Comparison of ENCODE assay signal across 1 cellular context in the genomic region with DNA sequence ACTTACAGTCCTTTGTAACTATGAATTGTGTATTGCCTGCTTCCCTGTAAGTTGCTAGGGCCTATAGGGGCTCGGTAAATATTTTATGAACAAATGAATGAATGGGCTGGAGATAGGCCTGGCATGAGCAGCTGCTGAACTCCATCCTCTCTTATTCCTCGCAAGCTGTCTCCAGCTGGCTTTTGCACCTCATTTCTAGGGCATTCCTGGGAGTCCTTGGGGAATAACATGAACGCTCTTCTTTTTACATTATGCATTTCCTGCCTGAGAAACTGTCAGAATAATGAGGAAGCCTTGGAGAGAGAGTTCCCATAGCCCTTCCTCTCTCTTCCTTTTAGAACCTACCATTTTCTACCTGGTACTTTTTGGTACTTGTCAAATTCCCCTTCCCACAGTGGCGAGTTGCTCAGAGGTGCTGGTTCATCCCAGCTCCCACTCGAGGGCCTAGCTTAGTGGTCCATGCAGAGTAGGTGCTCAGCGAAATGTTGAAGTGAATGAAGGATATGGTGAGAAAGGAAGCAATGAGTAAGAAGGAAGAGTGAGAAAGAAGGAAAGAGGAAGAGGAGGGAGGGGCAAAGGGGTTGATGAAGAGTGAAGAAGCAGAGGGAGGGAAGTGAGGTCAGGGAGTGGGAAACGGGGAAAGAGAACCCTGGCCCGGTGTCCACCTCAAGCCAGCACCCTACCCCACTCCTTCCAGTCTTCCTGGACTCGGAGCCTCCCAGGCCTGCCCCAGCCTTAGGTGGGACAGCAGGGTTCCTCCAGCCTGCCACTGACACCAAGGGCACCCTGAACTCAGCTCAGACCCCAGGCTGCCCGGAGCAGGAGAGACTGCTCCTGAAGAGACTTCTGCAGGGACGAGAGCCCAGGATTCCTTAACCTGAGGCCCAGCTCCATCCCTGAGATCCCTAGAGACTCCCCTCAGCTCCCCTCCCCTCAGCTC.
TF ChIP-seq lines count a peak whose summit lies in the region.

No MANE protein-coding gene starts in this region.

TF ChIP-seq in GM12878, 131 proteins besides CTCF, POLR2A, EP300 and RAD21 (continued from another document and continues in another):
- TF ChIP-seq, protein P1, sequence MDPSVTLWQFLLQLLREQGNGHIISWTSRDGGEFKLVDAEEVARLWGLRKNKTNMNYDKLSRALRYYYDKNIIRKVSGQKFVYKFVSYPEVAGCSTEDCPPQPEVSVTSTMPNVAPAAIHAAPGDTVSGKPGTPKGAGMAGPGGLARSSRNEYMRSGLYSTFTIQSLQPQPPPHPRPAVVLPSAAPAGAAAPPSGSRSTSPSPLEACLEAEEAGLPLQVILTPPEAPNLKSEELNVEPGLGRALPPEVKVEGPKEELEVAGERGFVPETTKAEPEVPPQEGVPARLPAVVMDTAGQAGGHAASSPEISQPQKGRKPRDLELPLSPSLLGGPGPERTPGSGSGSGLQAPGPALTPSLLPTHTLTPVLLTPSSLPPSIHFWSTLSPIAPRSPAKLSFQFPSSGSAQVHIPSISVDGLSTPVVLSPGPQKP (IDR thresholded peaks at IDR 0.05; ENCODE audit: low read depth, low read length) = no peak
- no peak for TF ChIP-seq SMAD5 (IDR thresholded peaks at IDR 0.05; ENCODE audit: low read depth)
- TF ChIP-seq, protein P2, sequence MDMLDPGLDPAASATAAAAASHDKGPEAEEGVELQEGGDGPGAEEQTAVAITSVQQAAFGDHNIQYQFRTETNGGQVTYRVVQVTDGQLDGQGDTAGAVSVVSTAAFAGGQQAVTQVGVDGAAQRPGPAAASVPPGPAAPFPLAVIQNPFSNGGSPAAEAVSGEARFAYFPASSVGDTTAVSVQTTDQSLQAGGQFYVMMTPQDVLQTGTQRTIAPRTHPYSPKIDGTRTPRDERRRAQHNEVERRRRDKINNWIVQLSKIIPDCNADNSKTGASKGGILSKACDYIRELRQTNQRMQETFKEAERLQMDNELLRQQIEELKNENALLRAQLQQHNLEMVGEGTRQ (IDR thresholded peaks at IDR 0.05; ENCODE audit: borderline replicate concordance, low read depth, low read length) = no peak
- TF ChIP-seq ATF2 (IDR thresholded peaks at IDR 0.05; ENCODE audit: low read length) = no peak
- no peak for TF ChIP-seq HCFC1 (IDR thresholded peaks at IDR 0.05; ENCODE audit: low read length)
- TF ChIP-seq BCL3 (IDR thresholded peaks at IDR 0.05; ENCODE audit: borderline replicate concordance, insufficient read depth, low read depth, low read length, poor library complexity, severe bottlenecking) = no peak
- TF ChIP-seq TAF1 (IDR thresholded peaks at IDR 0.05; ENCODE audit: borderline replicate concordance, low read depth, low read length) = no peak
- TF ChIP-seq MYC (IDR thresholded peaks at IDR 0.05; ENCODE audit: insufficient read depth, insufficient read length, insufficient replicate concordance, low read length, severe bottlenecking) = no peak
- peak; percentile 22 for TF ChIP-seq SPI1 (IDR thresholded peaks at IDR 0.05; ENCODE audit: borderline replicate concordance, insufficient read depth, low read depth, low read length)
- TF ChIP-seq, protein P3, sequence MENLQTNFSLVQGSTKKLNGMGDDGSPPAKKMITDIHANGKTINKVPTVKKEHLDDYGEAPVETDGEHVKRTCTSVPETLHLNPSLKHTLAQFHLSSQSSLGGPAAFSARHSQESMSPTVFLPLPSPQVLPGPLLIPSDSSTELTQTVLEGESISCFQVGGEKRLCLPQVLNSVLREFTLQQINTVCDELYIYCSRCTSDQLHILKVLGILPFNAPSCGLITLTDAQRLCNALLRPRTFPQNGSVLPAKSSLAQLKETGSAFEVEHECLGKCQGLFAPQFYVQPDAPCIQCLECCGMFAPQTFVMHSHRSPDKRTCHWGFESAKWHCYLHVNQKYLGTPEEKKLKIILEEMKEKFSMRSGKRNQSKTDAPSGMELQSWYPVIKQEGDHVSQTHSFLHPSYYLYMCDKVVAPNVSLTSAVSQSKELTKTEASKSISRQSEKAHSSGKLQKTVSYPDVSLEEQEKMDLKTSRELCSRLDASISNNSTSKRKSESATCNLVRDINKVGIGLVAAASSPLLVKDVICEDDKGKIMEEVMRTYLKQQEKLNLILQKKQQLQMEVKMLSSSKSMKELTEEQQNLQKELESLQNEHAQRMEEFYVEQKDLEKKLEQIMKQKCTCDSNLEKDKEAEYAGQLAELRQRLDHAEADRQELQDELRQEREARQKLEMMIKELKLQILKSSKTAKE (IDR thresholded peaks at IDR 0.05; ENCODE audit: low read depth, poor library complexity, severe bottlenecking) = no peak
- no peak for TF ChIP-seq ZNF207 (IDR thresholded peaks at IDR 0.05; ENCODE audit: borderline replicate concordance)
- no peak for TF ChIP-seq RBBP5 (conservative IDR thresholded peaks at IDR 0.05)
- TF ChIP-seq ATF7 (IDR thresholded peaks at IDR 0.05; ENCODE audit: low read depth) = no peak
- no peak for TF ChIP-seq CREB1 (IDR thresholded peaks at IDR 0.05; ENCODE audit: low read depth)
- no peak for TF ChIP-seq ZNF592 (IDR thresholded peaks at IDR 0.05)
- TF ChIP-seq GATAD2B (conservative IDR thresholded peaks at IDR 0.05; ENCODE audit: low read depth) = no peak
- TF ChIP-seq ETV6 (conservative IDR thresholded peaks at IDR 0.05 in 1 of 2, IDR thresholded peaks at IDR 0.05 in 1 of 2; ENCODE audit: borderline replicate concordance in 1 of 2, low read depth in 1 of 2) = peak in 1 of 2 experiments; percentile 67; a peak in 1 of 4 replicates
- no peak for TF ChIP-seq EED (IDR thresholded peaks at IDR 0.05; ENCODE audit: low read depth)
- TF ChIP-seq ATF3 (IDR thresholded peaks at IDR 0.05; ENCODE audit: borderline replicate concordance, extremely low read depth, low read depth, low read length) = no peak
- no peak for TF ChIP-seq RAD51 (IDR thresholded peaks at IDR 0.05)
- TF ChIP-seq IKZF1 (conservative IDR thresholded peaks at IDR 0.05) = peak; percentile 67
- no peak for TF ChIP-seq MAX (IDR thresholded peaks at IDR 0.05; ENCODE audit: low read depth, low read length)
- no peak for TF ChIP-seq POLR2AphosphoS5 (IDR thresholded peaks at IDR 0.05; ENCODE audit: low read length)
- TF ChIP-seq RCOR1 (conservative IDR thresholded peaks at IDR 0.05; ENCODE audit: low read depth, low read length) = no peak
- no peak for TF ChIP-seq SMC3 (IDR thresholded peaks at IDR 0.05; ENCODE audit: borderline replicate concordance, low read length)
- no peak for TF ChIP-seq KLF5 (IDR thresholded peaks at IDR 0.05; ENCODE audit: partially characterized antibody)
- no peak for TF ChIP-seq MTA3 (IDR thresholded peaks at IDR 0.05; ENCODE audit: borderline replicate concordance, low read length)
- no peak for TF ChIP-seq NR2C2 (IDR thresholded peaks at IDR 0.05; ENCODE audit: borderline replicate concordance, control insufficient read depth, insufficient read length, low read depth)
- no peak for TF ChIP-seq E2F4 (IDR thresholded peaks at IDR 0.05; ENCODE audit: low read depth, low read length)
- peak; percentile 28 to 65; a peak in 3 of 4 replicates for TF ChIP-seq IKZF2 (IDR thresholded peaks at IDR 0.05)
- TF ChIP-seq HDGF (IDR thresholded peaks at IDR 0.05) = peak; percentile 80; the same call in 1 of the 2 replicates
- no peak for TF ChIP-seq SMARCA5 (IDR thresholded peaks at IDR 0.05)
- TF ChIP-seq STAT3 (IDR thresholded peaks at IDR 0.05; ENCODE audit: low read depth, low read length) = no peak
- TF ChIP-seq SIN3A (IDR thresholded peaks at IDR 0.05; ENCODE audit: low read depth, low read length) = no peak
- peak; percentile 54 for TF ChIP-seq MEF2B (IDR thresholded peaks at IDR 0.05; ENCODE audit: partially characterized antibody, poor library complexity, severe bottlenecking)
- TF ChIP-seq ZNF24 (IDR thresholded peaks at IDR 0.05) = peak; percentile 47; the same call in 1 of the 2 replicates
- TF ChIP-seq NFYA (IDR thresholded peaks at IDR 0.05; ENCODE audit: borderline replicate concordance, low read depth, low read length) = no peak
- TF ChIP-seq USF1 (IDR thresholded peaks at IDR 0.05; ENCODE audit: borderline replicate concordance, extremely low read length, insufficient read depth, low read depth, low read length) = no peak
- TF ChIP-seq E4F1 (IDR thresholded peaks at IDR 0.05; ENCODE audit: borderline replicate concordance, partially characterized antibody) = no peak
- no peak for TF ChIP-seq STAT1 (conservative IDR thresholded peaks at IDR 0.05)
